8 cellular contexts compared by ENCODE assay signal in the genomic region with DNA sequence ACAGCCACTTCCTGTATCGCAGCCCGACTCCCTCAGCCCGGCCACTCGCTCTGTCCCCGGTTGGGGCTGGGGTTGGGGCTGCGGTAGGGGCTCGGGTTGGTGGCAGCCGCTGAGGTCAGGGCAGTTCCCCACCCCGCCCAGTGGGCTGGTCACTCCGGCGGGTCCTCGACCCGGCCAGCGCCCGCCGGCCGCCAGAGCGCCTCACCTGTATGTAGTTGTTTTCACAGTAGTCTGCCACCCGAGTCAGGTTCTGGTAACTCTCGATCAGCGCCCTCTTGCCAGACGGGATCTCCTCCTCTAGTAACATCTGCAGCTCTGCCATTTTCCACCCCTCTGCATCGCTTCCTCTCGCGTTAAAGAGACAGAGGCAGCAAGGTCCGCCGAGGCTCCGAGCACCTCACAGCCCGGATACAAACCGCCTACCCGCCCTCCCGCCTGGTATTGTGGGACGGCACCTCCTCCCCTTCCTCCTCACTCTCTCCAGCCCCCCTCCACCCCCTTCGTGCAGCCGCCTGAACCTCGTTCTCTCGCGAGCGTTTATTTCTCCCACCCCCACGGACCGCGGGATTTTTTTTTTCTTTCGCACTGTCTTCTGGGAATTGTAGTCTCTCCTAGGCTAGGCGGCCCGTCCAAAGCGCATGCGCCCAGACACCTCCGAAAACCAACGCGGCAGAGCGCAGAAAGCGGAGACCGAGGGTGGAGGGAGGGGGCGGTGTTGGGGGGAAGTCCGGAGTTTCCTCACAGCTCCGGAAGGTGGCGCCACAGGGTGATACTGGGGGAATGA. TPM values are rescaled to one million over a fixed set of nuclear protein-coding genes. Genes with fewer than 3 reads are reported as not detected.
DNase-seq lines count a peak whose midpoint lies in the region; ATAC-seq and TF ChIP-seq lines count a peak whose summit lies in the region.

A gene (minus strand): TSS at position 417 of the 784 bp plus-strand sequence. CDS start 95 bp downstream, at position 322.

- no peaks in the 10 kb centered on the region for H3K36me3 ChIP-seq in thymus (ENCODE audit: control insufficient read depth, insufficient read depth)

- TF ChIP-seq CTCF in GM12872 (IDR thresholded peaks at IDR 0.05; ENCODE audit: insufficient read depth, low read depth, low read length): peak; percentile 68; the same call in 2 of the 3 replicates
- no peak for TF ChIP-seq CTCF in osteocyte (IDR thresholded peaks at IDR 0.05)

- H3K9me3 Mint-ChIP-seq in osteocyte (ENCODE audit: unreplicated experiment): no peaks in the 10 kb centered on the region

- peaks cover 6% of the 10 kb centered on the region for H3K4me1 ChIP-seq in thymus (ENCODE audit: control insufficient read depth, insufficient read depth, low read length)

- H3K4me3 Mint-ChIP-seq in osteocyte (ENCODE audit: unreplicated experiment): peak within 1 kb of the TSS; percentile 99

- DNase-seq in NCI-H1417 (lab: John Stamatoyannopoulos, UW): peak; percentile 93 to 99 (median 97)
- peak; percentile 88 to 96 for DNase-seq in SW 1271 (lab: John Stamatoyannopoulos, UW)
- DNase-seq in activated naive CD8-positive, alpha-beta T cell treated with anti-CD3 and anti-CD28 coated beads, Interleukin-2, amount 50 U/mL, for 16 hours (ENCODE audit: low read depth, low spot score): peak; percentile 95
- peak; percentile 90 to 99 (median 97) for DNase-seq in head of caudate nucleus
- peak; percentile 99 for DNase-seq in osteocyte (ENCODE audit: extremely low spot score, unreplicated experiment)

- H3K36me3 Mint-ChIP-seq in osteocyte (ENCODE audit: unreplicated experiment): no peaks in the 10 kb centered on the region

- H3K4me1 Mint-ChIP-seq in osteocyte (ENCODE audit: unreplicated experiment): peaks cover 21% of the 10 kb centered on the region

- H3K27ac Mint-ChIP-seq in osteocyte (ENCODE audit: unreplicated experiment): peak within 1 kb of the TSS; percentile 99

- peak; percentile 77 for ATAC-seq in HG02678 (IDR thresholded peaks at IDR 0.05; ENCODE audit: unreplicated experiment)

- under 1% methylated on average over 57 of the region's 57 CpGs for WGBS in thymus

- intact Hi-C loops in head of caudate nucleus (cut with DNase I): loop anchor here (2.0 to 5.0 kb wide), 2 partner anchors 20 to 133 kb away; no protein-coding TSS in a partner anchor

- H3K27me3 ChIP-seq in thymus (ENCODE audit: control insufficient read depth, insufficient read depth): no peaks in the 10 kb centered on the region

- no peaks in the 10 kb centered on the region for H3K9me3 ChIP-seq in thymus (ENCODE audit: control insufficient read depth)

- peak within 1 kb of the TSS; percentile 98 for H3K27ac ChIP-seq in thymus (ENCODE audit: low read depth)

- peaks cover 11% of the 10 kb centered on the region for H3K27me3 Mint-ChIP-seq in osteocyte (ENCODE audit: unreplicated experiment)

- H3K4me3 ChIP-seq in thymus (ENCODE audit: low read length): peak within 1 kb of the TSS; percentile 93

RNA-seq across cellular contexts. Expression of the gene that starts here (rescaled TPM):
- total RNA-seq in osteocyte: 62.2 and 64.1 TPM in 2 replicates
- polyA plus RNA-seq in thymus: 64.5 TPM

Comparison
In these comparisons a context has a peak if more than half of its experiments do, and no peak if none do; other contexts are left out.
1. Peak in every context shown above with its lines: DNase-seq, ATAC-seq, H3K4me3 ChIP-seq and H3K27ac ChIP-seq.